ENCODE assay signal across 8 cellular contexts in genomic region chr17:3890082-3890892, GRCh38. TPM values are rescaled to one million over a fixed set of nuclear protein-coding genes. Genes with fewer than 3 reads are reported as not detected.
DNase-seq lines count a peak whose midpoint lies in the region; ATAC-seq and TF ChIP-seq lines count a peak whose summit lies in the region.

No MANE protein-coding gene starts in this region.

- DNase-seq in DMS53 (lab: John Stamatoyannopoulos, UW) (peak; percentile 96), NCI-H1092 (lab: John Stamatoyannopoulos, UW) (peak; percentile 84), kidney epithelial cell (ENCODE audit: low read depth) (peak; percentile 85), suprapubic skin (ENCODE audit: low spot score in 2 of 2) (peak; percentile 93 to 95), DMS114 treated with DMSO at 0.1 percent for 48 hours (lab: John Stamatoyannopoulos, UW; ENCODE audit: unreplicated experiment) (no peak)

- H3K4me3 ChIP-seq in kidney epithelial cell (ENCODE audit: low read depth, low read length) (no peak overlapping the region), suprapubic skin (no peak overlapping the region)

- no peaks in the 10 kb centered on the region for H3K36me3 ChIP-seq in kidney epithelial cell (ENCODE audit: control insufficient read depth, insufficient read depth, low read length)
- peaks cover 4% of the 10 kb centered on the region for H3K36me3 ChIP-seq in suprapubic skin

- peaks cover 98% of the 10 kb centered on the region for H3K4me1 ChIP-seq in suprapubic skin

- no peaks in the 10 kb centered on the region for H3K27me3 ChIP-seq in kidney epithelial cell (ENCODE audit: control insufficient read depth, insufficient read depth, low read length)
- no peaks in the 10 kb centered on the region for H3K27me3 ChIP-seq in suprapubic skin

- no peak for ATAC-seq in GM18520 (IDR thresholded peaks at IDR 0.05; ENCODE audit: unreplicated experiment)
- no peak for ATAC-seq in GM21825 (IDR thresholded peaks at IDR 0.05; ENCODE audit: unreplicated experiment)

- no peak for TF ChIP-seq CTCF in kidney epithelial cell (IDR thresholded peaks at IDR 0.05; ENCODE audit: insufficient read depth, low read length, poor library complexity, severe bottlenecking)
- TF ChIP-seq CTCF in suprapubic skin (IDR thresholded peaks at IDR 0.05) = no peak

- no peak for TF ChIP-seq POLR2A in suprapubic skin (IDR thresholded peaks at IDR 0.05)

- no peaks in the 10 kb centered on the region for H3K9me3 ChIP-seq in suprapubic skin

- peak overlapping the region; percentile 75 for H3K27ac ChIP-seq in angular gyrus (ENCODE audit: low read depth, low read length)
- peak overlapping the region; percentile 91 for H3K27ac ChIP-seq in suprapubic skin

- 39% methylated on average over 9 of the region's 22 CpGs for WGBS in suprapubic skin

- no peak for TF ChIP-seq EP300 in suprapubic skin (IDR thresholded peaks at IDR 0.05)

RNA-seq across cellular contexts. Expression of gene CAMKK1, which starts 2.6 kb away (rescaled TPM):
- total RNA-seq in kidney epithelial cell = 7.8 and 10.5 TPM in 2 replicates
- 10 to 100 TPM; 10.8 to 17.3 (median 12.9) TPM for total RNA-seq in suprapubic skin

RNA-seq across cellular contexts. Expression of gene P2RX1, which starts 26.0 kb away (rescaled TPM):
- not detected in 2 replicates for total RNA-seq in kidney epithelial cell
- 1 to 10 TPM in 2 of 4 donors, under 1 TPM in 2; 0.25 to 2.6 (median 1.2) TPM for total RNA-seq in suprapubic skin

RNA-seq across cellular contexts. Expression of gene NCBP3, which starts 44.2 kb away (rescaled TPM):
- 26.1 and 29.1 TPM in 2 replicates for total RNA-seq in kidney epithelial cell
- total RNA-seq in suprapubic skin = 10 to 100 TPM; 15.4 to 41.8 (median 26.1) TPM
